17 cellular contexts compared by ENCODE assay signal in the genomic region with DNA sequence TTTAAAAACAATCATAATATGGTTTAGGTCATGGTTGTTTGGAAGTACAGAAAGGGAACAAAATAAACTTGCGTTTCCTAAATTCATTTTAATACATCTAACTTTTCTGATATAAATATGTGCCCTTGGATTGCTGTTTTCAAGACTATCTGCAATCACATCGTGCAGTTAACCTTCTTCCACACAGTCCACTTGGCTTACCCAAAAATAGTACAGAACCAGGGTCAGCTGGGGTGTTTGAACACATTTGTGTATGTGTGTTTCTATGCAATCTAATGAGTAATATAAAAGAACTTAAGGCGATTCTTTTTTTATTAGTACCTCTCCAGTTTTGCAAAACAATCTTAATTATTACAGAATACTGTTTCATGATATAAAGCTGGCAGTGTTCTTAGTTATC. TPM values are rescaled to one million over a fixed set of nuclear protein-coding genes. Genes with fewer than 3 reads are reported as not detected.
DNase-seq lines count a peak whose midpoint lies in the region; ATAC-seq and TF ChIP-seq lines count a peak whose summit lies in the region.
"Had no signal": no experiment of that assay in that cellular context is flagged by ENCODE, and none has a peak within 500 bp of the region (broad histone marks: within the 10 kb centered on the region; RNA-seq: fewer than 3 reads in every experiment).

No MANE protein-coding gene starts in this region.

- no peak overlapping the region for H3K27ac ChIP-seq in osteoblast (ENCODE audit: low read depth, low read length)
- H3K27ac ChIP-seq: pancreas, RWPE1, uterus had no signal

- H3K9me2 ChIP-seq in Loucy (replicated peaks; ENCODE audit: low read depth, low read length): no peaks in the 10 kb centered on the region

- H3K79me2 ChIP-seq in Loucy (ENCODE audit: insufficient read depth, low read length) (peaks cover 96% of the 10 kb centered on the region), osteoblast (ENCODE audit: insufficient read depth, low read length) (no peaks in the 10 kb centered on the region)

- peak overlapping the region; percentile 68 for H3K4me2 ChIP-seq in Loucy (ENCODE audit: low read depth, low read length, poor library complexity, severe bottlenecking)
- H3K4me2 ChIP-seq in osteoblast (ENCODE audit: insufficient read depth, low read length): no peak overlapping the region

- H3K9me3 Mint-ChIP-seq in activated naive CD4-positive, alpha-beta T cell treated with anti-CD3 and anti-CD28 coated beads, Interleukin-2, amount 10 ng/mL, durations not matched to agents 7 days and 5 days: peaks cover 1% of the 10 kb centered on the region
- no peaks in the 10 kb centered on the region for H3K9me3 Mint-ChIP-seq in activated T-helper 2 cell treated with anti-CD3 and anti-CD28 coated beads, Interferon-gamma antibody, Interleukin-2, Interleukin-4, amounts not matched to agents 10 μg/mL and 5 μg/mL and 100 μg/mL, durations not matched to agents 14 hours and 24 hours and 36 hours
- no peaks in the 10 kb centered on the region for H3K9me3 Mint-ChIP-seq in stimulated activated memory B cell treated with anti-CD40 and anti-IgM and Interleukin-4, amounts not matched to agents 10 μg/mL and 1 μg/mL and 100 μg/mL, for 72 hours

- TF ChIP-seq CTCF in Loucy (conservative IDR thresholded peaks at IDR 0.05; ENCODE audit: low read length) (no peak), osteoblast (IDR thresholded peaks at IDR 0.05; ENCODE audit: extremely low read depth, low read depth, low read length) (no peak)

- ATAC-seq in stimulated activated memory B cell treated with anti-CD40 and anti-IgM and Interleukin-4, amounts not matched to agents 10 μg/mL and 1 μg/mL and 100 μg/mL, for 72 hours: no peak
- ATAC-seq: HCT116, pancreas had no signal

- no peaks in the 10 kb centered on the region; the same call in 1 of the 2 replicates for H3F3A ChIP-seq in Loucy (ENCODE audit: low read depth)

- peak overlapping the region; percentile 57 for H3K9ac ChIP-seq in Loucy (ENCODE audit: low read depth, low read length, poor library complexity, severe bottlenecking)

- H3K27me3 ChIP-seq in Loucy (ENCODE audit: insufficient read depth, low read length, poor library complexity, severe bottlenecking) (no peaks in the 10 kb centered on the region), osteoblast (ENCODE audit: insufficient read depth, low read length) (no peaks in the 10 kb centered on the region)
- H3K27me3 ChIP-seq: pancreas, uterus had no signal

- intact Hi-C loops in activated T-helper 2 cell treated with anti-CD3 and anti-CD28 coated beads, Interferon-gamma antibody, Interleukin-2, Interleukin-4, amounts not matched to agents 10 μg/mL and 5 μg/mL and 100 μg/mL, durations not matched to agents 14 hours and 24 hours and 36 hours (cut with micrococcal nuclease): loop anchor here (2.0 to 10.0 kb wide), 3 partner anchors 71 to 1209 kb away; no protein-coding TSS in a partner anchor

- peak overlapping the region; percentile 59 for H3K27ac Mint-ChIP-seq in activated naive CD4-positive, alpha-beta T cell treated with anti-CD3 and anti-CD28 coated beads, Interleukin-2, amount 10 ng/mL, durations not matched to agents 7 days and 5 days
- H3K27ac Mint-ChIP-seq in activated T-helper 2 cell treated with anti-CD3 and anti-CD28 coated beads, Interferon-gamma antibody, Interleukin-2, Interleukin-4, amounts not matched to agents 10 μg/mL and 5 μg/mL and 100 μg/mL, durations not matched to agents 14 hours and 24 hours and 36 hours: peak overlapping the region; percentile 91
- H3K27ac Mint-ChIP-seq in stimulated activated memory B cell treated with anti-CD40 and anti-IgM and Interleukin-4, amounts not matched to agents 10 μg/mL and 1 μg/mL and 100 μg/mL, for 72 hours: peak overlapping the region; percentile 78

- no peak overlapping the region for H3K4me3 Mint-ChIP-seq in activated naive CD4-positive, alpha-beta T cell treated with anti-CD3 and anti-CD28 coated beads, Interleukin-2, amount 10 ng/mL, durations not matched to agents 7 days and 5 days
- H3K4me3 Mint-ChIP-seq in activated T-helper 2 cell treated with anti-CD3 and anti-CD28 coated beads, Interferon-gamma antibody, Interleukin-2, Interleukin-4, amounts not matched to agents 10 μg/mL and 5 μg/mL and 100 μg/mL, durations not matched to agents 14 hours and 24 hours and 36 hours (ENCODE audit: low read depth): no peak overlapping the region
- peak overlapping the region; percentile 69 for H3K4me3 Mint-ChIP-seq in stimulated activated memory B cell treated with anti-CD40 and anti-IgM and Interleukin-4, amounts not matched to agents 10 μg/mL and 1 μg/mL and 100 μg/mL, for 72 hours

- H3K36me3 ChIP-seq in Loucy (ENCODE audit: insufficient read depth, low read length): no peaks in the 10 kb centered on the region
- H3K36me3 ChIP-seq in osteoblast (ENCODE audit: insufficient read depth, low read length): no peaks in the 10 kb centered on the region
- H3K36me3 ChIP-seq: pancreas, uterus had no signal

- H3K9me3 ChIP-seq in Loucy (ENCODE audit: insufficient read depth, low read depth, low read length) (no peaks in the 10 kb centered on the region), osteoblast (ENCODE audit: low read depth, low read length) (no peaks in the 10 kb centered on the region)
- H3K9me3 ChIP-seq: pancreas, uterus had no signal

- DNase-seq in activated naive CD4-positive, alpha-beta T cell treated with anti-CD3 and anti-CD28 coated beads, Interleukin-2, amount 10 ng/mL, durations not matched to agents 7 days and 5 days: no peak
- no peak for DNase-seq in activated naive CD4-positive, alpha-beta T cell (lab: John Stamatoyannopoulos, UW)
- DNase-seq in activated T-helper 2 cell treated with anti-CD3 and anti-CD28 coated beads, Interferon-gamma antibody, Interleukin-2, Interleukin-4, amounts not matched to agents 10 μg/mL and 5 μg/mL and 100 μg/mL, durations not matched to agents 14 hours and 24 hours and 36 hours (ENCODE audit: low spot score): no peak
- DNase-seq in NCI-H446 treated with DMSO at 0.1 percent for 48 hours (lab: John Stamatoyannopoulos, UW): no peak
- no peak for DNase-seq in NCI-H146 (lab: John Stamatoyannopoulos, UW)
- DNase-seq in osteoblast (ENCODE audit: insufficient read length, low spot score, missing footprints): no peak
- DNase-seq: activated CD4-positive, alpha-beta T cell treated with anti-CD3 and anti-CD28 coated beads for 48 hours; activated gamma-delta T cell treated with Interleukin-2 at 50 U/mL for 16 hours; hippocampal formation; MM.1S; NCI-H82; pancreas; uterus had no signal

- H3K4me1 ChIP-seq in Loucy (ENCODE audit: insufficient read depth, low read length, poor library complexity, severe bottlenecking) (peaks cover 56% of the 10 kb centered on the region), osteoblast (ENCODE audit: insufficient read depth, low read length) (no peaks in the 10 kb centered on the region)
- H3K4me1 ChIP-seq: pancreas, uterus had no signal

- no peak overlapping the region for H2AFZ ChIP-seq in Loucy (ENCODE audit: low read length)
- H2AFZ ChIP-seq in osteoblast (ENCODE audit: low read length): no peak overlapping the region

- H4K20me1 ChIP-seq in Loucy (ENCODE audit: insufficient read depth, low read length, poor library complexity, severe bottlenecking) (peaks cover 5% of the 10 kb centered on the region), osteoblast (ENCODE audit: insufficient read depth, low read length) (no peaks in the 10 kb centered on the region)

- peaks cover 42% of the 10 kb centered on the region for H3K36me3 Mint-ChIP-seq in activated naive CD4-positive, alpha-beta T cell treated with anti-CD3 and anti-CD28 coated beads, Interleukin-2, amount 10 ng/mL, durations not matched to agents 7 days and 5 days
- peaks cover 62% of the 10 kb centered on the region for H3K36me3 Mint-ChIP-seq in activated T-helper 2 cell treated with anti-CD3 and anti-CD28 coated beads, Interferon-gamma antibody, Interleukin-2, Interleukin-4, amounts not matched to agents 10 μg/mL and 5 μg/mL and 100 μg/mL, durations not matched to agents 14 hours and 24 hours and 36 hours (ENCODE audit: low read depth)
- peaks cover 37% of the 10 kb centered on the region for H3K36me3 Mint-ChIP-seq in stimulated activated memory B cell treated with anti-CD40 and anti-IgM and Interleukin-4, amounts not matched to agents 10 μg/mL and 1 μg/mL and 100 μg/mL, for 72 hours

- H3K27me3 Mint-ChIP-seq in activated naive CD4-positive, alpha-beta T cell treated with anti-CD3 and anti-CD28 coated beads, Interleukin-2, amount 10 ng/mL, durations not matched to agents 7 days and 5 days: no peaks in the 10 kb centered on the region
- no peaks in the 10 kb centered on the region for H3K27me3 Mint-ChIP-seq in activated T-helper 2 cell treated with anti-CD3 and anti-CD28 coated beads, Interferon-gamma antibody, Interleukin-2, Interleukin-4, amounts not matched to agents 10 μg/mL and 5 μg/mL and 100 μg/mL, durations not matched to agents 14 hours and 24 hours and 36 hours (ENCODE audit: low read depth)
- H3K27me3 Mint-ChIP-seq in stimulated activated memory B cell treated with anti-CD40 and anti-IgM and Interleukin-4, amounts not matched to agents 10 μg/mL and 1 μg/mL and 100 μg/mL, for 72 hours: no peaks in the 10 kb centered on the region

- CTCF ChIA-PET in activated naive CD4-positive, alpha-beta T cell treated with anti-CD3 and anti-CD28 coated beads, Interleukin-2, amount 10 ng/mL, durations not matched to agents 7 days and 5 days (lab: Charles Lee): interaction anchor here (0.7 to 1.6 kb wide), 3 partner anchors 8 to 210 kb away, joined by 3 to 5 read pairs (median 5); no protein-coding TSS in a partner anchor

- peak overlapping the region; percentile 51 for H3K4me3 ChIP-seq in Loucy (ENCODE audit: low read length, poor library complexity, severe bottlenecking)
- no peak overlapping the region for H3K4me3 ChIP-seq in osteoblast (ENCODE audit: insufficient read depth, low read length)
- H3K4me3 ChIP-seq: pancreas, uterus had no signal

- H3K4me1 Mint-ChIP-seq in activated naive CD4-positive, alpha-beta T cell treated with anti-CD3 and anti-CD28 coated beads, Interleukin-2, amount 10 ng/mL, durations not matched to agents 7 days and 5 days: peaks cover 74% of the 10 kb centered on the region
- peaks cover 61% of the 10 kb centered on the region for H3K4me1 Mint-ChIP-seq in activated T-helper 2 cell treated with anti-CD3 and anti-CD28 coated beads, Interferon-gamma antibody, Interleukin-2, Interleukin-4, amounts not matched to agents 10 μg/mL and 5 μg/mL and 100 μg/mL, durations not matched to agents 14 hours and 24 hours and 36 hours (ENCODE audit: low read depth)
- H3K4me1 Mint-ChIP-seq in stimulated activated memory B cell treated with anti-CD40 and anti-IgM and Interleukin-4, amounts not matched to agents 10 μg/mL and 1 μg/mL and 100 μg/mL, for 72 hours: peaks cover 65% of the 10 kb centered on the region

RNA-seq across cellular contexts. Expression of a gene that starts 19.9 kb away (rescaled TPM):
- total RNA-seq in activated T-helper 2 cell treated with anti-CD3 and anti-CD28 coated beads, Interferon-gamma antibody, Interleukin-2, Interleukin-4, amounts not matched to agents 10 μg/mL and 5 μg/mL and 100 μg/mL, durations not matched to agents 14 hours and 24 hours and 36 hours: 73.0 and 79.0 TPM in 2 replicates
- total RNA-seq in osteoblast: under 0.01 TPM in 1 of 2 replicates, not detected in the other

Comparison
In these comparisons a context has a peak if more than half of its experiments do, and no peak if none do; other contexts are left out.
1. RNA of a gene that starts 19.9 kb away (total RNA-seq): 73.0 to 79.0 TPM in activated T-helper 2 cell treated with anti-CD3 and anti-CD28 coated beads, Interferon-gamma antibody, Interleukin-2, Interleukin-4, amounts not matched to agents 10 μg/mL and 5 μg/mL and 100 μg/mL, durations not matched to agents 14 hours and 24 hours and 36 hours; under 0.01 TPM in osteoblast; every median in the first group is over 10 times any median in the second.
2. Peak in every context shown above with its lines, with median percentiles within 50 percentile points of each other: H3K27ac Mint-ChIP-seq.